ENCODE assay signal across 9 cellular contexts in the genomic region with DNA sequence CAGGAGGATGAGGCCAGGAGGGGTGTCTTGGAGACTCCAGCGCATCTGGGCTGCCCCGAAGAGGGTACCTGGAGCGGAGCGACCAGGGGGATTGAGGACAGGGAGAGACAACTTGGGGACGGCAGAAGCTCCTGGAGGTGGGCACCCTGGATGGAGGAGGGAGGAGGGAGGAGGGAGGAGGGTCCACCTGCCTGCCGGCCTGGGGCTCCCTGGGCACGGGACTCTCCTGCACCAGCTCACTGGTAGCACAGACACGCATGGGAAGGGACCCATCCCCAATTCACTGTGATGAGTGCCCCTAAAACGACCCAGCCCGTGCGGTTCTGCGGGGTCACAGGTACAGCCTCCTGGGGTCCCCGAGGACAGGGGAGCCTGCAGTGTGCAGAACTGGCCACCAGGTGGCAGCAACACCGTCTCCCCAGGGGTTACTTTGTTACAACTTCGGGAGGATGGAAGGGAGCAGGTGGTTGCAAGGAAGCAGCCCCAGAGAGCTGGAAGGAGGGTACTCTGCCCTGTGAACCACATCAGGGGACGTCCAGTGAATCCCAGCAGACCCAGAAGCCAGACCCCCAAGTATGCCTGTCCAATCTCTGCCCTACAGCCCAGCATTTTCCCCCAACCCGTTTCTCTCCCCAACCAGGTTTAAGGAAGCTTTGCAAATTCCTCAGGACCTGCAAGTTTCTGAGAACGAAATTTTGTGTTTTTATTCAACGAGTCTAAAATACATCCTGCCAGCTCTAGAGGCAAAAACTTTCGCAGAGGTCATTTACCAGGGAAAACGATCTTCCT.
DNase-seq lines count a peak whose midpoint lies in the region; ATAC-seq and TF ChIP-seq lines count a peak whose summit lies in the region.
"Had no signal": no experiment of that assay in that cellular context is flagged by ENCODE, and none has a peak within 500 bp of the region (broad histone marks: within the 10 kb centered on the region; RNA-seq: fewer than 3 reads in every experiment).

No MANE protein-coding gene starts in this region.

- H3K4me2 ChIP-seq in PC-3 (ENCODE audit: low read length) (no peak overlapping the region), fibroblast of lung (ENCODE audit: extremely low read depth, insufficient read depth, low read length) (no peak overlapping the region)

- CTCF ChIA-PET in PC-3 (lab: Charles Lee): interaction anchor here (0.6 to 0.7 kb wide), 2 partner anchors 9 to 1579 kb away, joined by 4 to 5 read pairs; no protein-coding TSS in a partner anchor

- H3K36me3 ChIP-seq in PC-3 (ENCODE audit: low read depth, low read length) (no peaks in the 10 kb centered on the region), fibroblast of lung (ENCODE audit: control insufficient read depth, insufficient read depth, low read length) (no peaks in the 10 kb centered on the region)

- H2AFZ ChIP-seq in PC-3 (ENCODE audit: low read length): no peak overlapping the region
- no peak overlapping the region for H2AFZ ChIP-seq in fibroblast of lung (ENCODE audit: low read length)

- TF ChIP-seq CTCF in AG09319 (IDR thresholded peaks at IDR 0.05; ENCODE audit: low read depth, low read length): peak; percentile 96
- TF ChIP-seq CTCF in PC-3 (conservative IDR thresholded peaks at IDR 0.05; ENCODE audit: low read depth, low read length): peak; percentile 97
- peak; percentile 74 to 97 for TF ChIP-seq CTCF in fibroblast of lung (conservative IDR thresholded peaks at IDR 0.05 in 1 of 2, IDR thresholded peaks at IDR 0.05 in 1 of 2; ENCODE audit: low read depth in 1 of 2, low read length in 2 of 2)
- TF ChIP-seq CTCF in nephron progenitor cell (IDR thresholded peaks at IDR 0.05): peak; percentile 97

- H3K4me1 ChIP-seq in PC-3 (ENCODE audit: insufficient read depth, low read length) (no peaks in the 10 kb centered on the region), fibroblast of lung (ENCODE audit: control insufficient read depth, extremely low read depth, insufficient read depth, low read length) (no peaks in the 10 kb centered on the region)

- POLR2A ChIA-PET in PC-3 (lab: Charles Lee; ENCODE audit: unreplicated experiment): no interaction called here

- H3K36me3 Mint-ChIP-seq in nephron progenitor cell (ENCODE audit: low read depth): no peaks in the 10 kb centered on the region

- peak; percentile 4 for DNase-seq in AG09319 (ENCODE audit: extremely low read depth, low read depth)
- DNase-seq in PC-3: peak; percentile 72
- DNase-seq in activated T-cell treated with anti-CD3 and anti-CD28 coated beads, Interleukin-2, amount 50 U/mL, for 1 hour: peak; percentile 80
- DNase-seq in fibroblast of lung (ENCODE audit: low read depth in 2 of 2): peak; percentile 6 to 20
- peak; percentile 87 for DNase-seq in nephron progenitor cell
- DNase-seq in stimulated activated naive CD8-positive, alpha-beta T cell treated with anti-CD3 and anti-CD28 coated beads, Interleukin-15, Interleukin-2, amounts not matched to agents 100 U/mL and 50 U/mL, for 24 hours: peak; percentile 78

- H4K20me1 ChIP-seq in PC-3 (ENCODE audit: low read length) (0 out of 2 replicates have a peak, but pooled peaks cover 3% of the 10 kb centered on the region), fibroblast of lung (ENCODE audit: control insufficient read depth, extremely low read depth, insufficient read depth, low read length) (no peaks in the 10 kb centered on the region)

- no peaks in the 10 kb centered on the region for H3K9me3 Mint-ChIP-seq in nephron progenitor cell
- H3K9me3 Mint-ChIP-seq: stimulated activated naive CD8-positive, alpha-beta T cell treated with anti-CD3 and anti-CD28 coated beads, Interleukin-15, Interleukin-2, amounts not matched to agents 100 ng/mL and 50 ng/mL, for 24 hours had no signal

- H3K4me3 ChIP-seq in PC-3 (ENCODE audit: low read length): no peak overlapping the region
- H3K4me3 ChIP-seq in fibroblast of lung (replicated peaks in 1 of 4; ENCODE audit: control extremely low read depth in 1 of 4, insufficient read depth in 1 of 4, low read depth in 3 of 4, low read length in 4 of 4): no peak overlapping the region

- H3K9me3 ChIP-seq in PC-3 (ENCODE audit: low read length) (no peaks in the 10 kb centered on the region), fibroblast of lung (ENCODE audit: control insufficient read depth, insufficient read depth, low read depth, low read length) (no peaks in the 10 kb centered on the region)

- peaks cover 49% of the 10 kb centered on the region for H3K27me3 Mint-ChIP-seq in nephron progenitor cell (ENCODE audit: low read depth, poor library complexity)

- no peaks in the 10 kb centered on the region for H3K79me2 ChIP-seq in PC-3 (ENCODE audit: low read length)
- H3K79me2 ChIP-seq in fibroblast of lung (ENCODE audit: control insufficient read depth, insufficient read depth, low read length): no peaks in the 10 kb centered on the region

- intact Hi-C loops in PC-3 (cut with micrococcal nuclease): loop anchor here (1.0 to 5.0 kb wide), 3 partner anchors 235 to 1598 kb away; no protein-coding TSS in a partner anchor

- no peaks in the 10 kb centered on the region for H3K4me1 Mint-ChIP-seq in nephron progenitor cell

- H3K9me2 ChIP-seq in PC-3 (replicated peaks; ENCODE audit: low read length): no peaks in the 10 kb centered on the region

- H3K27ac Mint-ChIP-seq in nephron progenitor cell: peak overlapping the region; percentile 68
- H3K27ac Mint-ChIP-seq: stimulated activated naive CD8-positive, alpha-beta T cell treated with anti-CD3 and anti-CD28 coated beads, Interleukin-15, Interleukin-2, amounts not matched to agents 100 ng/mL and 50 ng/mL, for 24 hours had no signal

- ATAC-seq in GM21528 (IDR thresholded peaks at IDR 0.05; ENCODE audit: low FRiP score, unreplicated experiment) (peak; percentile 62), PC-3 (peak; percentile 76), HG02884 (IDR thresholded peaks at IDR 0.05; ENCODE audit: unreplicated experiment) (no peak)
- no peak for ATAC-seq in stimulated activated naive CD8-positive, alpha-beta T cell treated with anti-CD3 and anti-CD28 coated beads, Interleukin-15, Interleukin-2, amounts not matched to agents 100 U/mL and 50 U/mL, for 24 hours

- H3K9ac ChIP-seq in PC-3 (ENCODE audit: low read length): no peak overlapping the region
- H3K9ac ChIP-seq in fibroblast of lung (ENCODE audit: insufficient read depth, low read length): no peak overlapping the region

- no peak overlapping the region for H3K4me3 Mint-ChIP-seq in nephron progenitor cell
- H3K4me3 Mint-ChIP-seq: stimulated activated naive CD8-positive, alpha-beta T cell treated with anti-CD3 and anti-CD28 coated beads, Interleukin-15, Interleukin-2, amounts not matched to agents 100 ng/mL and 50 ng/mL, for 24 hours had no signal

- H3K27ac ChIP-seq in PC-3 (ENCODE audit: low read length) (no peak overlapping the region), fibroblast of lung (ENCODE audit: insufficient read depth, low read length) (no peak overlapping the region)

- H3F3A ChIP-seq in PC-3 (ENCODE audit: low read length, unreplicated experiment): no peaks in the 10 kb centered on the region

- H3K27me3 ChIP-seq in PC-3 (ENCODE audit: low read length) (peaks cover 75% of the 10 kb centered on the region), fibroblast of lung (ENCODE audit: control insufficient read depth, insufficient read depth, low read length) (no peaks in the 10 kb centered on the region)

- BruUV-seq in PC-3 (replicated peaks; lab: Mats Ljungman, UMichigan): no TSS peak

Comparison
In these comparisons a context has a peak if more than half of its experiments do, and no peak if none do; other contexts are left out.
1. DNase-seq: peak in every context shown above with its lines; median percentile 87 in nephron progenitor cell; 80 in activated T-cell treated with anti-CD3 and anti-CD28 coated beads, Interleukin-2, amount 50 U/mL, for 1 hour; 78 in stimulated activated naive CD8-positive, alpha-beta T cell treated with anti-CD3 and anti-CD28 coated beads, Interleukin-15, Interleukin-2, amounts not matched to agents 100 U/mL and 50 U/mL, for 24 hours; 72 in PC-3; 13 in fibroblast of lung; 4 in AG09319.
2. ATAC-seq: peak in GM21528 (single experiment) and PC-3 (single experiment); none in stimulated activated naive CD8-positive, alpha-beta T cell treated with anti-CD3 and anti-CD28 coated beads, Interleukin-15, Interleukin-2, amounts not matched to agents 100 U/mL and 50 U/mL, for 24 hours (single experiment) and HG02884 (single experiment).
3. Peak in every context shown above with its lines, with median percentiles within 50 percentile points of each other: CTCF ChIP-seq.